ENCODE assay signal across 8 cellular contexts in the genomic region with DNA sequence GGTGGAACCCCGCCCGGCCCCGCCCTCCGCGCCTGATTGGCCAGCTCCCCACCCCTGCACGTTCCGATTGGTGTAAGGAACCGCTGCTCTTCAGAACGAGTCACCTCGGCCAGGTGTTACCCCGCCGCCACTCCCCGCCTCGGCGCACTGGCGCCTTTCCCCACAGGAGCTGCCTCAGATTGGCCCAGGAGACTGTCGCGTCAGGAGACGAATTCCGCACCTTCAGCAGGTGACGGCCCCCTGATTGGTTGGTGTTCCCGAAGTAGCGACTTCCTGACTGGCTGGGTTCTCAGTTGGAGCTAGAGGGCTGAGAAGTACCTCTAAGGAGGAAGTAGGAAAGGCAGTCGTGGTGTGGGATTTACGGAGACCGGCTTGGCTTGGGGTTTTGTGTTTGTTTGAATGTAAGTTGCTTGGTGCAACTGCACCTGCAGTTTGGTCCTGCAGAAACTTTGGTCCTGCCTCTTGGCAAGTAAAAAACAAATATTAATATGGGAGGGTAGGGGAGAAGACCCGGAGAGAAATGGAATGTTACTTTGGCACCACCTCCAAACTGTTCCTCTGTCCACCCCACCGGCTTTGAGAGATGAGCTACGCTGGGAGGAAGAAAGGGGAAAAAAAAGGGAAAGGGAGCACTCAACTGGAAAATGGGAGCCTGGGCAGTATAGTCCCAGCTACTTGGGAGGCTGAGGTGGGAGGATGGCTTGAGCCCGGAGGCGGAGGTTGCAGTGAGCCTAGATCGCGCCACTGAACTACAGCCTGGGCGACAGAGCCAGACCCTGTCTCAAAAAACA. TPM values are rescaled to one million over a fixed set of nuclear protein-coding genes. Genes with fewer than 3 reads are reported as not detected.
DNase-seq lines count a peak whose midpoint lies in the region; ATAC-seq, FAIRE-seq and TF ChIP-seq lines count a peak whose summit lies in the region.

No MANE protein-coding gene starts in this region.

- no peaks in the 10 kb centered on the region for H3K9me3 Mint-ChIP-seq in astrocyte (ENCODE audit: unreplicated experiment)

- in situ Hi-C loops in GM13976 (cut with MboI; ENCODE audit: low sequenced_read_pairs, unreplicated experiment): no loop called here

- H3K36me3 ChIP-seq in astrocyte (ENCODE audit: insufficient read depth, low read length): no peaks in the 10 kb centered on the region

- no peak for FAIRE-seq in astrocyte (lab: Jason Lieb, UNC)

- H3K4me2 ChIP-seq in astrocyte (ENCODE audit: low read length): peak overlapping the region; percentile 97

- peaks cover 27% of the 10 kb centered on the region for H3K27me3 ChIP-seq in astrocyte (ENCODE audit: insufficient read depth, low read length)

- no peaks in the 10 kb centered on the region for H3K27me3 Mint-ChIP-seq in astrocyte (ENCODE audit: low read depth, unreplicated experiment)

- TF ChIP-seq CTCF in GM13976 (IDR thresholded peaks at IDR 0.05; ENCODE audit: borderline replicate concordance, control extremely low read depth, extremely low read depth, insufficient read depth, missing control alignments) (no peak), astrocyte (IDR thresholded peaks at IDR 0.05; ENCODE audit: insufficient read depth, low read depth, low read length) (no peak)

- H4K20me1 ChIP-seq in astrocyte (ENCODE audit: insufficient read depth, low read length): no peaks in the 10 kb centered on the region

- H3K4me1 Mint-ChIP-seq in astrocyte (ENCODE audit: low read depth, unreplicated experiment): peaks cover 31% of the 10 kb centered on the region

- H3K9ac ChIP-seq in astrocyte (ENCODE audit: low read length): peak overlapping the region; percentile 54

- H3K36me3 Mint-ChIP-seq in astrocyte (ENCODE audit: low read depth, unreplicated experiment): peaks cover 2% of the 10 kb centered on the region

- H3K9me3 ChIP-seq in astrocyte (ENCODE audit: insufficient read depth, low read depth, low read length): no peaks in the 10 kb centered on the region

- intact Hi-C loops in sciatic nerve (cut with DNase I): no loop called here

- peak overlapping the region; percentile 64 for H3K27ac Mint-ChIP-seq in astrocyte (ENCODE audit: unreplicated experiment)

- H3K27ac ChIP-seq in astrocyte (ENCODE audit: low read depth, low read length): no peak overlapping the region

- ATAC-seq in HG02798 (IDR thresholded peaks at IDR 0.05; ENCODE audit: poor library complexity, unreplicated experiment) (peak; percentile 91), sciatic nerve (peak; percentile 87)

- peaks cover 12% of the 10 kb centered on the region for H3K4me1 ChIP-seq in astrocyte (ENCODE audit: insufficient read depth, low read length)

- H2AFZ ChIP-seq in astrocyte (ENCODE audit: low read depth, low read length): peak overlapping the region; percentile 88

- H3K4me3 Mint-ChIP-seq in astrocyte (ENCODE audit: unreplicated experiment): peak overlapping the region; percentile 88

- H3K4me3 ChIP-seq in astrocyte (ENCODE audit: insufficient read depth, low read depth, low read length): peak overlapping the region; percentile 75

- DNase-seq in GM13976 (ENCODE audit: low spot score) (peak; percentile 95), NCI-H1436 (lab: John Stamatoyannopoulos, UW) (peak; percentile 95), T-helper 2 cell (peak; percentile 72 to 93 (median 88)), astrocyte (ENCODE audit: low read depth) (peak; percentile 39), iPS DF 4.7 (ENCODE audit: extremely low read depth, low spot score) (peak; percentile 99), sciatic nerve (ENCODE audit: low spot score) (peak; percentile 69), NCI-H446 treated with DMSO at 0.1 percent for 48 hours (lab: John Stamatoyannopoulos, UW) (no peak)

- H3K79me2 ChIP-seq in astrocyte (ENCODE audit: insufficient read depth, low read length): no peaks in the 10 kb centered on the region

RNA-seq across cellular contexts. Expression of a gene that starts 0.4 kb away (rescaled TPM):
- total RNA-seq in astrocyte (53.7 and 68.6 TPM in 2 replicates), sciatic nerve (20.3 TPM)

RNA-seq across cellular contexts. Expression of a gene that starts 17.4 kb away (rescaled TPM):
- total RNA-seq in astrocyte: 9.5 TPM in 2 replicates
- total RNA-seq in sciatic nerve: 13.1 TPM

RNA-seq across cellular contexts. Expression of a gene that starts 24.4 kb away (rescaled TPM):
- total RNA-seq in astrocyte (61.3 and 70.1 TPM in 2 replicates), sciatic nerve (58.0 TPM)

RNA-seq across cellular contexts. Expression of a gene that starts 48.3 kb away (rescaled TPM):
- 0.19 and 0.25 TPM in 2 replicates for total RNA-seq in astrocyte
- total RNA-seq in sciatic nerve: 13.7 TPM
